34 cellular contexts compared by ENCODE assay signal in the genomic region with DNA sequence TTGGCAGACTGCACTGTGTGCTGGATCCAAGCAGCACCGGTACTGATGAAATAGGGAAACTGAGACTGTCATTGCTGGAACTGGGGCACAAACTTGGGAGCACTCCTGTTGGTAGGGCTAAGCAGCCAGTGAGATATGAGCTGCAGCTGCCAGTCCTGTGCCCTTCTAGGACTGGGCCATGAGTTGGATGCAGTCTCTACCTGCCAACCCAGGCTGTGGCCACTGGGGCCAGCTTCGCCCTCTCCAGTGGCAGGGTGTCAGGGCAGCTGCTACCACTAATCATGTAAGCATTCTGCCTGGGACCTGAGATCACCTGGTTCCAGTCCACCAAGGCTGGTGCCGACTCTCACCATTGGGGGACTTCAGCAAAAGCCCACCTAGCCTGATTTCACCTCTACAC.
"Had no signal": no experiment of that assay in that cellular context is flagged by ENCODE, and none has a peak within 500 bp of the region (broad histone marks: within the 10 kb centered on the region; RNA-seq: fewer than 3 reads in every experiment).

No MANE protein-coding gene starts in this region.

- H3K27me3 ChIP-seq: adrenal gland, body of pancreas, heart left ventricle, hepatocyte had no signal

- H3K27ac Mint-ChIP-seq: activated CD4-positive, alpha-beta memory T cell treated with anti-CD3 and anti-CD28 coated beads for 36 hours; activated CD4-positive, alpha-beta T cell treated with anti-CD3 and anti-CD28 coated beads for 36 hours; activated CD4-positive, alpha-beta T cell treated with anti-CD3 and anti-CD28 coated beads, Interleukin-2, amount 10 ng/mL, durations not matched to agents 24 days and 14 days; activated CD8-positive, alpha-beta memory T cell treated with anti-CD3 and anti-CD28 coated beads, Interleukin-2, amount 10 ng/mL, durations not matched to agents 7 days and 5 days; activated CD8-positive, alpha-beta T cell treated with anti-CD3 and anti-CD28 coated beads, Interleukin-2, amount 10 ng/mL, durations not matched to agents 7 days and 5 days; activated naive CD4-positive, alpha-beta T cell treated with anti-CD3 and anti-CD28 coated beads for 36 hours; activated naive CD4-positive, alpha-beta T cell treated with anti-CD3 and anti-CD28 coated beads, Interleukin-2, amount 50 U/mL, for 24 hours; activated naive CD8-positive, alpha-beta T cell treated with anti-CD3 and anti-CD28 coated beads for 36 hours; activated naive CD8-positive, alpha-beta T cell treated with anti-CD3 and anti-CD28 coated beads, Interleukin-2, amount 50 U/mL, for 24 hours; activated T-helper 1 cell treated with anti-CD3 and anti-CD28 coated beads, Interleukin-12 subunit alpha, Interleukin-12 subunit beta, Interleukin-2, Interleukin-4 antibody, amounts not matched to agents 30 ng/mL and 10 ng/mL and 1 ng/mL, durations not matched to agents 14 hours and 24 hours and 36 hours; activated T-helper 2 cell treated with anti-CD3 and anti-CD28 coated beads, Interferon-gamma antibody, Interleukin-2, Interleukin-4, amounts not matched to agents 10 μg/mL and 5 μg/mL and 100 μg/mL, durations not matched to agents 14 hours and 24 hours and 36 hours; endodermal cell; T-helper 17 cell; T-helper 2 cell treated with Interferon-gamma antibody and Interleukin-4, amounts not matched to agents 5 μg/mL and 100 μg/mL, for 36 hours had no signal

- H3K27me3 Mint-ChIP-seq: activated CD4-positive, alpha-beta memory T cell treated with anti-CD3 and anti-CD28 coated beads for 36 hours; activated CD4-positive, alpha-beta T cell treated with anti-CD3 and anti-CD28 coated beads for 36 hours; activated CD4-positive, alpha-beta T cell treated with anti-CD3 and anti-CD28 coated beads, Interleukin-2, amount 10 ng/mL, durations not matched to agents 24 days and 14 days; activated CD8-positive, alpha-beta memory T cell treated with anti-CD3 and anti-CD28 coated beads, Interleukin-2, amount 10 ng/mL, durations not matched to agents 7 days and 5 days; activated naive CD8-positive, alpha-beta T cell treated with anti-CD3 and anti-CD28 coated beads for 36 hours; activated naive CD8-positive, alpha-beta T cell treated with anti-CD3 and anti-CD28 coated beads, Interleukin-2, amount 50 U/mL, for 24 hours had no signal

- H3K79me2 ChIP-seq: hepatocyte had no signal

- H3K36me3 Mint-ChIP-seq: activated CD4-positive, alpha-beta memory T cell treated with anti-CD3 and anti-CD28 coated beads for 36 hours had no signal

- DNase-seq: activated CD4-positive, alpha-beta memory T cell treated with anti-CD3 and anti-CD28 coated beads for 36 hours; activated CD4-positive, alpha-beta T cell treated with anti-CD3 and anti-CD28 coated beads for 36 hours; activated CD4-positive, alpha-beta T cell treated with anti-CD3 and anti-CD28 coated beads, Interleukin-2, amount 10 ng/mL, durations not matched to agents 24 days and 14 days; activated CD4-positive, CD25-positive, alpha-beta regulatory T cell; activated CD4-positive, CD25-positive, alpha-beta regulatory T cell treated with anti-CD3 and anti-CD28 coated beads, Interleukin-2, amount 50 U/mL, for 72 hours; activated CD8-positive, alpha-beta memory T cell treated with anti-CD3 and anti-CD28 coated beads, Interleukin-2, amount 10 ng/mL, durations not matched to agents 7 days and 5 days; activated CD8-positive, alpha-beta memory T cell treated with anti-CD3 and anti-CD28 coated beads, Interleukin-2, amount 50 U/mL, for 4 hours; activated CD8-positive, alpha-beta T cell treated with anti-CD3 and anti-CD28 coated beads, Interleukin-2, amount 10 ng/mL, durations not matched to agents 7 days and 5 days; activated effector memory CD4-positive, alpha-beta T cell treated with anti-CD3 and anti-CD28 coated beads, Interleukin-2, amount 50 U/mL, for 16 hours; activated naive CD4-positive, alpha-beta T cell treated with anti-CD3 and anti-CD28 coated beads for 36 hours; activated naive CD8-positive, alpha-beta T cell treated with anti-CD3 and anti-CD28 coated beads for 36 hours; activated naive CD8-positive, alpha-beta T cell treated with anti-CD3 and anti-CD28 coated beads, Interleukin-2, amount 50 U/mL, for 24 hours; activated T-cell treated with anti-CD3 and anti-CD28 coated beads, Interleukin-2, amount 50 U/mL, for 1 hour; activated T-cell treated with anti-CD3 and anti-CD28 coated beads, Interleukin-2, amount 50 U/mL, for 48 hours; adrenal gland; amygdala; aorta; body of pancreas; caudate nucleus; cortex of kidney; effector memory CD4-positive, alpha-beta T cell; endodermal cell; foreskin fibroblast; glutamatergic neuron; heart left ventricle; T-helper 17 cell; T1000; WERI-Rb-1 had no signal

- H3K36me3 ChIP-seq: adrenal gland, WERI-Rb-1 had no signal

- H3K4me1 ChIP-seq: adrenal gland, heart left ventricle had no signal

- ATAC-seq: activated CD4-positive, alpha-beta T cell treated with anti-CD3 and anti-CD28 coated beads for 36 hours; activated CD8-positive, alpha-beta memory T cell treated with anti-CD3 and anti-CD28 coated beads, Interleukin-2, amount 10 ng/mL, durations not matched to agents 7 days and 5 days; activated CD8-positive, alpha-beta T cell treated with anti-CD3 and anti-CD28 coated beads, Interleukin-2, amount 10 ng/mL, durations not matched to agents 7 days and 5 days; activated naive CD8-positive, alpha-beta T cell treated with anti-CD3 and anti-CD28 coated beads, Interleukin-2, amount 50 U/mL, for 24 hours; body of pancreas; esophagus mucosa; heart left ventricle; T-helper 17 cell had no signal

- H3K4me3 ChIP-seq: adrenal gland, body of pancreas, heart left ventricle, hepatocyte had no signal

- H2AFZ ChIP-seq: hepatocyte had no signal

- H3K4me2 ChIP-seq: hepatocyte had no signal

- H3K4me3 Mint-ChIP-seq: activated CD4-positive, alpha-beta memory T cell treated with anti-CD3 and anti-CD28 coated beads for 36 hours; activated CD4-positive, alpha-beta T cell treated with anti-CD3 and anti-CD28 coated beads for 36 hours; activated CD4-positive, alpha-beta T cell treated with anti-CD3 and anti-CD28 coated beads, Interleukin-2, amount 10 ng/mL, durations not matched to agents 24 days and 14 days; activated CD8-positive, alpha-beta memory T cell treated with anti-CD3 and anti-CD28 coated beads, Interleukin-2, amount 10 ng/mL, durations not matched to agents 7 days and 5 days; activated CD8-positive, alpha-beta T cell treated with anti-CD3 and anti-CD28 coated beads, Interleukin-2, amount 10 ng/mL, durations not matched to agents 7 days and 5 days; activated naive CD4-positive, alpha-beta T cell treated with anti-CD3 and anti-CD28 coated beads for 36 hours; activated naive CD4-positive, alpha-beta T cell treated with anti-CD3 and anti-CD28 coated beads, Interleukin-2, amount 50 U/mL, for 24 hours; activated naive CD8-positive, alpha-beta T cell treated with anti-CD3 and anti-CD28 coated beads for 36 hours; activated naive CD8-positive, alpha-beta T cell treated with anti-CD3 and anti-CD28 coated beads, Interleukin-2, amount 50 U/mL, for 24 hours; activated T-helper 1 cell treated with anti-CD3 and anti-CD28 coated beads, Interleukin-12 subunit alpha, Interleukin-12 subunit beta, Interleukin-2, Interleukin-4 antibody, amounts not matched to agents 30 ng/mL and 10 ng/mL and 1 ng/mL, durations not matched to agents 14 hours and 24 hours and 36 hours; endodermal cell; T-helper 17 cell; T-helper 2 cell treated with Interferon-gamma antibody and Interleukin-4, amounts not matched to agents 5 μg/mL and 100 μg/mL, for 36 hours had no signal

- H3K4me1 Mint-ChIP-seq: activated CD4-positive, alpha-beta T cell treated with anti-CD3 and anti-CD28 coated beads for 36 hours; activated CD4-positive, alpha-beta T cell treated with anti-CD3 and anti-CD28 coated beads, Interleukin-2, amount 10 ng/mL, durations not matched to agents 24 days and 14 days; activated CD8-positive, alpha-beta memory T cell treated with anti-CD3 and anti-CD28 coated beads, Interleukin-2, amount 10 ng/mL, durations not matched to agents 7 days and 5 days; activated naive CD4-positive, alpha-beta T cell treated with anti-CD3 and anti-CD28 coated beads, Interleukin-2, amount 50 U/mL, for 24 hours; activated naive CD8-positive, alpha-beta T cell treated with anti-CD3 and anti-CD28 coated beads for 36 hours; endodermal cell had no signal

- H3K27ac ChIP-seq: adrenal gland, body of pancreas, heart left ventricle, hepatocyte, WERI-Rb-1 had no signal
